In genomic region chrX:23494741-23495140, GRCh38 we compare ENCODE assay signal across 18 cellular contexts.
"Had no signal": no experiment of that assay in that cellular context is flagged by ENCODE, and none has a peak within 500 bp of the region (broad histone marks: within the 10 kb centered on the region; RNA-seq: fewer than 3 reads in every experiment).

No MANE protein-coding gene starts in this region.

- H3K36me3 ChIP-seq: heart left ventricle, neutrophil, spleen, tibial nerve had no signal

- H3K4me3 ChIP-seq: coronary artery, heart left ventricle, spleen, tibial nerve had no signal

- DNase-seq: effector CD4-positive, alpha-beta T cell; endodermal cell; heart left ventricle; hippocampal formation; mammary epithelial cell; naive thymus-derived CD4-positive, alpha-beta T cell; nephron progenitor cell; spleen; stimulated activated CD4-positive, alpha-beta T cell treated with anti-CD3 and anti-CD28 coated beads, Interleukin-15, amount 100 ng/mL, for 24 hours; stimulated activated CD4-positive, alpha-beta T cell treated with anti-CD3 and anti-CD28 coated beads, Interleukin-1b, Interleukin-23, amount 100 ng/mL, for 48 hours; stimulated activated CD4-positive, alpha-beta T cell treated with anti-CD3 and anti-CD28 coated beads, Interleukin-4, amount 100 ng/mL, for 24 hours had no signal

- H3K4me1 ChIP-seq: heart left ventricle, spleen, tibial nerve had no signal

- ATAC-seq: heart left ventricle; left lobe of liver; sciatic nerve; stimulated activated memory B cell treated with anti-CD40 and anti-IgM and Interleukin-4, amounts not matched to agents 10 μg/mL and 1 μg/mL and 100 μg/mL, for 72 hours had no signal

- H3K9me3 ChIP-seq: neutrophil, tibial nerve had no signal

- H3K27me3 ChIP-seq: heart left ventricle, neutrophil, spleen, tibial nerve had no signal

- H3K27ac ChIP-seq: coronary artery, heart left ventricle, neutrophil, spleen, tibial nerve had no signal

- FAIRE-seq: frontal cortex had no signal
